In the genomic region with DNA sequence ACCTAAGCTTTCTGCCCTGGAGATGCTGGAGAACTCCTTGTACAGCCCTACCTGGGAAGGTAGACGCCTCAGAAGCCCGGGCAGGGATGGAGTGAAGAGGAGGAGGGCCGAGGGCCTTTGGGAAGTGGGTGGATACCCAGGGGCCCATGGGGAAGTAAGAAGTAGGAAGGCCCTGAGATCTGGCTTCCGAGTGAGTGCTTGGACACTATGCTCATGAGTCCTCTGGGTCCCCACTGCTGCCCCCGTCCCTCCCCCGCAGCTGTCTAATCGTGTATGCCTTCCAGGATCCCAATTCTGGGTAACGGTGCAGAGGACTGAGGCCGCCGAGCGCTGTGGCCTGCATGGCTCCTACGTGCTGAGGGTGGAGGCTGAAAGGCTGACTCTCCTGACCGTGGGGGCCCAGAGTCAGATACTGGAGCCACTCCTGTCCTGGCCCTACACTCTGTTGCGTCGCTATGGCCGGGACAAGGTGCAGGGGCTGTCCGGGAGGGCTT, we compare ENCODE assay signal across 1 cellular context.
TF ChIP-seq lines count a peak whose summit lies in the region.

No MANE protein-coding gene starts in this region.

TF ChIP-seq in HCT116, 20 proteins besides CTCF, POLR2A, EP300 and RAD21:
- TF ChIP-seq, protein P1, sequence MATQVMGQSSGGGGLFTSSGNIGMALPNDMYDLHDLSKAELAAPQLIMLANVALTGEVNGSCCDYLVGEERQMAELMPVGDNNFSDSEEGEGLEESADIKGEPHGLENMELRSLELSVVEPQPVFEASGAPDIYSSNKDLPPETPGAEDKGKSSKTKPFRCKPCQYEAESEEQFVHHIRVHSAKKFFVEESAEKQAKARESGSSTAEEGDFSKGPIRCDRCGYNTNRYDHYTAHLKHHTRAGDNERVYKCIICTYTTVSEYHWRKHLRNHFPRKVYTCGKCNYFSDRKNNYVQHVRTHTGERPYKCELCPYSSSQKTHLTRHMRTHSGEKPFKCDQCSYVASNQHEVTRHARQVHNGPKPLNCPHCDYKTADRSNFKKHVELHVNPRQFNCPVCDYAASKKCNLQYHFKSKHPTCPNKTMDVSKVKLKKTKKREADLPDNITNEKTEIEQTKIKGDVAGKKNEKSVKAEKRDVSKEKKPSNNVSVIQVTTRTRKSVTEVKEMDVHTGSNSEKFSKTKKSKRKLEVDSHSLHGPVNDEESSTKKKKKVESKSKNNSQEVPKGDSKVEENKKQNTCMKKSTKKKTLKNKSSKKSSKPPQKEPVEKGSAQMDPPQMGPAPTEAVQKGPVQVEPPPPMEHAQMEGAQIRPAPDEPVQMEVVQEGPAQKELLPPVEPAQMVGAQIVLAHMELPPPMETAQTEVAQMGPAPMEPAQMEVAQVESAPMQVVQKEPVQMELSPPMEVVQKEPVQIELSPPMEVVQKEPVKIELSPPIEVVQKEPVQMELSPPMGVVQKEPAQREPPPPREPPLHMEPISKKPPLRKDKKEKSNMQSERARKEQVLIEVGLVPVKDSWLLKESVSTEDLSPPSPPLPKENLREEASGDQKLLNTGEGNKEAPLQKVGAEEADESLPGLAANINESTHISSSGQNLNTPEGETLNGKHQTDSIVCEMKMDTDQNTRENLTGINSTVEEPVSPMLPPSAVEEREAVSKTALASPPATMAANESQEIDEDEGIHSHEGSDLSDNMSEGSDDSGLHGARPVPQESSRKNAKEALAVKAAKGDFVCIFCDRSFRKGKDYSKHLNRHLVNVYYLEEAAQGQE (IDR thresholded peaks at IDR 0.05; ENCODE audit: low read depth) = no peak
- TF ChIP-seq SP1 (IDR thresholded peaks at IDR 0.05; ENCODE audit: low read depth) (no peak), EZH2phosphoT487 (IDR thresholded peaks at IDR 0.05; ENCODE audit: borderline replicate concordance) (no peak), JUND (IDR thresholded peaks at IDR 0.05) (no peak), ZNF274 (IDR thresholded peaks at IDR 0.05; ENCODE audit: low read depth, low read length) (no peak), POLR2AphosphoS5 (IDR thresholded peaks at IDR 0.05; ENCODE audit: low read depth, low read length) (no peak)
- TF ChIP-seq, protein P2, sequence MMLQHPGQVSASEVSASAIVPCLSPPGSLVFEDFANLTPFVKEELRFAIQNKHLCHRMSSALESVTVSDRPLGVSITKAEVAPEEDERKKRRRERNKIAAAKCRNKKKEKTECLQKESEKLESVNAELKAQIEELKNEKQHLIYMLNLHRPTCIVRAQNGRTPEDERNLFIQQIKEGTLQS (IDR thresholded peaks at IDR 0.05) = no peak
